10 cellular contexts compared by ENCODE assay signal in genomic region chr16:68737730-68738590, GRCh38. TPM values are rescaled to one million over a fixed set of nuclear protein-coding genes. Genes with fewer than 3 reads are reported as not detected.
A peak's percentile ranks its signal among the peaks of the same experiment; 100 is the strongest.
DNase-seq lines count a peak whose midpoint lies in the region; ATAC-seq and TF ChIP-seq lines count a peak whose summit lies in the region.
"Had no signal": no experiment of that assay in that cellular context is flagged by ENCODE, and none has a peak within 500 bp of the region (broad histone marks: within the 10 kb centered on the region; RNA-seq: fewer than 3 reads in every experiment).

No MANE protein-coding gene starts in this region.

- TF ChIP-seq CTCF in mucosa of descending colon (IDR thresholded peaks at IDR 0.05), result peak; percentile 27
- TF ChIP-seq CTCF in WERI-Rb-1 (IDR thresholded peaks at IDR 0.05; ENCODE audit: low read depth, low read length), result no peak

- peaks cover 38% of the 10 kb centered on the region for H3K27me3 ChIP-seq in ACC112 (ENCODE audit: insufficient read depth, low read length)
- H3K27me3 ChIP-seq in WERI-Rb-1 (ENCODE audit: insufficient read depth, low read depth, severe bottlenecking), result no peaks in the 10 kb centered on the region

- no peaks in the 10 kb centered on the region for H3K36me3 ChIP-seq in ACC112 (ENCODE audit: insufficient read depth, low read length)
- no peaks in the 10 kb centered on the region for H3K36me3 ChIP-seq in mucosa of descending colon (ENCODE audit: low read depth)
- no peaks in the 10 kb centered on the region for H3K36me3 ChIP-seq in WERI-Rb-1
- H3K36me3 ChIP-seq: adrenal gland had no signal

- H2AFZ ChIP-seq in ACC112 (ENCODE audit: low read length, unreplicated experiment), result no peak overlapping the region

- no peak overlapping the region for H3K27ac ChIP-seq in ACC112 (ENCODE audit: low read depth, low read length)
- H3K27ac ChIP-seq in cingulate gyrus (ENCODE audit: low read depth, low read length), result peak overlapping the region; percentile 77
- no peak overlapping the region for H3K27ac ChIP-seq in WERI-Rb-1
- H3K27ac ChIP-seq: adrenal gland had no signal

- H3K9me3 ChIP-seq in mucosa of descending colon (no peaks in the 10 kb centered on the region), WERI-Rb-1 (ENCODE audit: severe bottlenecking) (no peaks in the 10 kb centered on the region)
- H3K9me3 ChIP-seq: adrenal gland had no signal

- H3K4me3 ChIP-seq in ACC112 (ENCODE audit: low read depth, low read length) (0 out of 2 replicates have a peak overlapping the region, but pooled peaks have one; percentile 45), mucosa of descending colon (peak overlapping the region; percentile 54), WERI-Rb-1 (ENCODE audit: low read depth, low read length) (no peak overlapping the region)

- peaks cover 7% of the 10 kb centered on the region for H3K4me1 ChIP-seq in ACC112 (ENCODE audit: control insufficient read depth, insufficient read depth, low read length, unreplicated experiment)
- H3K4me1 ChIP-seq in mucosa of descending colon (ENCODE audit: low read depth), result peaks cover 34% of the 10 kb centered on the region

- peak; percentile 74 for ATAC-seq in mucosa of descending colon
- ATAC-seq in GM18868 (IDR thresholded peaks at IDR 0.05; ENCODE audit: unreplicated experiment), result no peak
- ATAC-seq in GM21619 (IDR thresholded peaks at IDR 0.05; ENCODE audit: unreplicated experiment), result no peak

- intact Hi-C loops in mucosa of descending colon (cut with DNase I, micrococcal nuclease), result no loop called here

- peak in 52 of 76 experiments; percentile 11 to 68 (median 36) for DNase-seq in HUDEP-2 (lab: John Stamatoyannopoulos, UW; ENCODE audit: unreplicated experiment in 76 of 76)
- DNase-seq in mucosa of descending colon, result peak; percentile 87 to 91 (median 87)
- no peak for DNase-seq in WERI-Rb-1
- DNase-seq in activated CD4-positive, CD25-positive, alpha-beta regulatory T cell (lab: John Stamatoyannopoulos, UW), result no peak

- H3K79me2 ChIP-seq in ACC112 (ENCODE audit: control insufficient read depth, insufficient read depth, low read length, unreplicated experiment), result no peaks in the 10 kb centered on the region

RNA-seq across cellular contexts. Expression of gene CDH1, which starts 0.9 kb away (rescaled TPM):
- 100 to 1,000 TPM; 284 to 777 (median 667) TPM for total RNA-seq in mucosa of descending colon
- total RNA-seq: LHCN-M2 had no signal

Comparison
In these comparisons a context has a peak if more than half of its experiments do, and no peak if none do; other contexts are left out.
1. DNase-seq: peak in HUDEP-2 (52 of 76) and mucosa of descending colon (3 of 3); none in WERI-Rb-1 (single experiment) and activated CD4-positive, CD25-positive, alpha-beta regulatory T cell (0 of 4).